ENCODE assay signal across 2 cellular contexts in the genomic region with DNA sequence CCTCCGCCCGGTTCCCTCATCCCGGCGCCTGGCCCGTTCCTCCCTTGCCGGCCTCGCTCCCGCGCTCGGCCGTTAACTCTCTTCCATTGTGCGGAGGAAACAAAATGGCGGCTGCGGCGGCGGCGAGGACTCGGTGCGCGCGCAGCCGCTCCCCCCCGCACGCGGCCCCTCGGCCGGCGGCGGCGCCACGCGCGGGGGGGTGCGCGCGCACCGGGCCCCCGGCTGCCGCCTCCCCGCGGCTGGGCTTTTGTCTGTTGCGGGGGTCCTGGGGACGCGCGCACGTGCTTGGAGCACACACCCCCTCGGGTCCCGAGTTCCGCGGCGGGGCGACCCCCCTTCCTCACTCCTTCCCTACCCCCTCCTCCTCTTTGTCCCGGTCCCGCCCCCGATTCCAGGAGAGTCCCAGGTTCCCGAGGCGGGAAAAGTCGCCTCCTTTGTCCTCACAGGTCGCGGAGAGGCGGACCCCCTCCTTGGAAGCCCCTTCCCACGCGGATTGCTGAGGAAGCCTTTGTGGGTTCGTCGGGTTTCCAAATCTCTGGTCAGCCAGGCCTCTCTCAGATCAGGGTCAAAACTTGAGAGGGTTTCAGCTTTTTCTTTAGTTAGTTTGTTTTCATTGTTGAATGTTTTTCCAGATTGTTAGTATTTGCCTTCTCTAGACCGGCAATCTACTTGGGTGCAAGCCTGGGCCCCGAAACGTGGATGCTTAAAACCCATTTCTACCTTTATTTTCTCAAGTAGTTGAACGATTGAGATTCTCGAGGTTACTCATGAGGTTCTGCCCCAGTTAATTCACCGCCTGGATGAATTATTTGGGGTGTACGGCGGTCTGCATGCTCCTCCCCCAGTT.
TF ChIP-seq lines count a peak whose summit lies in the region.

No MANE protein-coding gene starts in this region.

TF ChIP-seq in GM23338, 12 proteins besides CTCF, POLR2A, EP300 and RAD21:
- peak; percentile 49; the same call in 1 of the 2 replicates for TF ChIP-seq POLR2AphosphoS5 (IDR thresholded peaks at IDR 0.05; ENCODE audit: low read depth)
- TF ChIP-seq EZH2 (IDR thresholded peaks at IDR 0.05; ENCODE audit: low read depth, unreplicated experiment) = no peak

TF ChIP-seq in HepG2, 621 proteins besides CTCF, POLR2A, EP300 and RAD21 (continues in another document):
- TF ChIP-seq, protein P1, sequence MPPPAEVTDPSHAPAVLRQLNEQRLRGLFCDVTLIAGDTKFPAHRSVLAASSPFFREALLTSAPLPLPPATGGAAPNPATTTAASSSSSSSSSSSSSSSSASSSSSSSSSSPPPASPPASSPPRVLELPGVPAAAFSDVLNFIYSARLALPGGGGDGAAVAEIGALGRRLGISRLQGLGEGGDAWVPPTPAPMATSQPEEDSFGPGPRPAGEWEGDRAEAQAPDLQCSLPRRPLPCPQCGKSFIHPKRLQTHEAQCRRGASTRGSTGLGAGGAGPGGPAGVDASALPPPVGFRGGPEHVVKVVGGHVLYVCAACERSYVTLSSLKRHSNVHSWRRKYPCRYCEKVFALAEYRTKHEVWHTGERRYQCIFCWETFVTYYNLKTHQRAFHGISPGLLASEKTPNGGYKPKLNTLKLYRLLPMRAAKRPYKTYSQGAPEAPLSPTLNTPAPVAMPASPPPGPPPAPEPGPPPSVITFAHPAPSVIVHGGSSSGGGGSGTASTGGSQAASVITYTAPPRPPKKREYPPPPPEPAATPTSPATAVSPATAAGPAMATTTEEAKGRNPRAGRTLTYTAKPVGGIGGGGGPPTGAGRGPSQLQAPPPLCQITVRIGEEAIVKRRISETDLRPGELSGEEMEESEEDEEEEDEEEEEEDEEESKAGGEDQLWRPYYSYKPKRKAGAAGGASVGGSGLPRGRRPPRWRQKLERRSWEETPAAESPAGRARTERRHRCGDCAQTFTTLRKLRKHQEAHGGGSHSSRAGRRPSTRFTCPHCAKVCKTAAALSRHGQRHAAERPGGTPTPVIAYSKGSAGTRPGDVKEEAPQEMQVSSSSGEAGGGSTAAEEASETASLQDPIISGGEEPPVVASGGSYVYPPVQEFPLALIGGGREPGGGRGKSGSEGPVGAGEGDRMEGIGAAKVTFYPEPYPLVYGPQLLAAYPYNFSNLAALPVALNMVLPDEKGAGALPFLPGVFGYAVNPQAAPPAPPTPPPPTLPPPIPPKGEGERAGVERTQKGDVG (CRISPR knock-in tag; IDR thresholded peaks at IDR 0.05; ENCODE audit: borderline replicate concordance) = no peak
- TF ChIP-seq, protein P2, sequence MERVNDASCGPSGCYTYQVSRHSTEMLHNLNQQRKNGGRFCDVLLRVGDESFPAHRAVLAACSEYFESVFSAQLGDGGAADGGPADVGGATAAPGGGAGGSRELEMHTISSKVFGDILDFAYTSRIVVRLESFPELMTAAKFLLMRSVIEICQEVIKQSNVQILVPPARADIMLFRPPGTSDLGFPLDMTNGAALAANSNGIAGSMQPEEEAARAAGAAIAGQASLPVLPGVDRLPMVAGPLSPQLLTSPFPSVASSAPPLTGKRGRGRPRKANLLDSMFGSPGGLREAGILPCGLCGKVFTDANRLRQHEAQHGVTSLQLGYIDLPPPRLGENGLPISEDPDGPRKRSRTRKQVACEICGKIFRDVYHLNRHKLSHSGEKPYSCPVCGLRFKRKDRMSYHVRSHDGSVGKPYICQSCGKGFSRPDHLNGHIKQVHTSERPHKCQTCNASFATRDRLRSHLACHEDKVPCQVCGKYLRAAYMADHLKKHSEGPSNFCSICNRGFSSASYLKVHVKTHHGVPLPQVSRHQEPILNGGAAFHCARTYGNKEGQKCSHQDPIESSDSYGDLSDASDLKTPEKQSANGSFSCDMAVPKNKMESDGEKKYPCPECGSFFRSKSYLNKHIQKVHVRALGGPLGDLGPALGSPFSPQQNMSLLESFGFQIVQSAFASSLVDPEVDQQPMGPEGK (CRISPR knock-in tag; IDR thresholded peaks at IDR 0.05) = peak; percentile 77
- TF ChIP-seq KMT2A (CRISPR knock-in tag; IDR thresholded peaks at IDR 0.05) (no peak), ZNF558 (CRISPR knock-in tag; IDR thresholded peaks at IDR 0.05; ENCODE audit: borderline replicate concordance) (no peak), ZNF7 (CRISPR knock-in tag; IDR thresholded peaks at IDR 0.05) (no peak), HIVEP1 (CRISPR knock-in tag; IDR thresholded peaks at IDR 0.05) (no peak), ZNF30 (CRISPR knock-in tag; IDR thresholded peaks at IDR 0.05) (no peak), HNRNPL (IDR thresholded peaks at IDR 0.05; ENCODE audit: low read depth, low read length) (no peak), YEATS4 (CRISPR knock-in tag; IDR thresholded peaks at IDR 0.05; ENCODE audit: borderline replicate concordance) (peak; percentile 57; the same call in 1 of the 2 replicates), PAWR (CRISPR knock-in tag; IDR thresholded peaks at IDR 0.05; ENCODE audit: borderline replicate concordance) (no peak), YY1 (IDR thresholded peaks at IDR 0.05; ENCODE audit: insufficient read depth, insufficient replicate concordance, low read depth, low read length) (peak; percentile 93), ZNF891 (CRISPR knock-in tag; IDR thresholded peaks at IDR 0.05) (no peak), KDM5A (IDR thresholded peaks at IDR 0.05; ENCODE audit: borderline replicate concordance, low read length) (peak; percentile 23; the same call in 1 of the 2 replicates), HES4 (CRISPR knock-in tag; IDR thresholded peaks at IDR 0.05; ENCODE audit: borderline replicate concordance) (no peak), ZNF564 (CRISPR knock-in tag; IDR thresholded peaks at IDR 0.05) (no peak), ZNF607 (CRISPR knock-in tag; IDR thresholded peaks at IDR 0.05; ENCODE audit: borderline replicate concordance) (no peak), CBX5 (CRISPR knock-in tag; IDR thresholded peaks at IDR 0.05; ENCODE audit: borderline replicate concordance) (no peak), JUNB (CRISPR knock-in tag; IDR thresholded peaks at IDR 0.05; ENCODE audit: borderline replicate concordance) (peak; percentile 37; the same call in 1 of the 2 replicates), ZFP36L1 (CRISPR knock-in tag; IDR thresholded peaks at IDR 0.05) (no peak), MAZ (IDR thresholded peaks at IDR 0.05; ENCODE audit: borderline replicate concordance, low read depth, low read length) (peak; percentile 43; the same call in 1 of the 2 replicates), MAZ (CRISPR knock-in tag; IDR thresholded peaks at IDR 0.05; ENCODE audit: low read depth) (no peak), NCOR1 (IDR thresholded peaks at IDR 0.05; ENCODE audit: borderline replicate concordance, low read length) (no peak), MTF1 (CRISPR knock-in tag; IDR thresholded peaks at IDR 0.05) (no peak), HOXA9 (CRISPR knock-in tag; IDR thresholded peaks at IDR 0.05; ENCODE audit: borderline replicate concordance) (no peak), FOXK2 (IDR thresholded peaks at IDR 0.05) (no peak), ZNF616 (CRISPR knock-in tag; IDR thresholded peaks at IDR 0.05; ENCODE audit: low read depth) (no peak), ZFX (CRISPR knock-in tag; IDR thresholded peaks at IDR 0.05; ENCODE audit: low read depth) (peak; percentile 19; the same call in 1 of the 2 replicates)
- TF ChIP-seq, protein P3, sequence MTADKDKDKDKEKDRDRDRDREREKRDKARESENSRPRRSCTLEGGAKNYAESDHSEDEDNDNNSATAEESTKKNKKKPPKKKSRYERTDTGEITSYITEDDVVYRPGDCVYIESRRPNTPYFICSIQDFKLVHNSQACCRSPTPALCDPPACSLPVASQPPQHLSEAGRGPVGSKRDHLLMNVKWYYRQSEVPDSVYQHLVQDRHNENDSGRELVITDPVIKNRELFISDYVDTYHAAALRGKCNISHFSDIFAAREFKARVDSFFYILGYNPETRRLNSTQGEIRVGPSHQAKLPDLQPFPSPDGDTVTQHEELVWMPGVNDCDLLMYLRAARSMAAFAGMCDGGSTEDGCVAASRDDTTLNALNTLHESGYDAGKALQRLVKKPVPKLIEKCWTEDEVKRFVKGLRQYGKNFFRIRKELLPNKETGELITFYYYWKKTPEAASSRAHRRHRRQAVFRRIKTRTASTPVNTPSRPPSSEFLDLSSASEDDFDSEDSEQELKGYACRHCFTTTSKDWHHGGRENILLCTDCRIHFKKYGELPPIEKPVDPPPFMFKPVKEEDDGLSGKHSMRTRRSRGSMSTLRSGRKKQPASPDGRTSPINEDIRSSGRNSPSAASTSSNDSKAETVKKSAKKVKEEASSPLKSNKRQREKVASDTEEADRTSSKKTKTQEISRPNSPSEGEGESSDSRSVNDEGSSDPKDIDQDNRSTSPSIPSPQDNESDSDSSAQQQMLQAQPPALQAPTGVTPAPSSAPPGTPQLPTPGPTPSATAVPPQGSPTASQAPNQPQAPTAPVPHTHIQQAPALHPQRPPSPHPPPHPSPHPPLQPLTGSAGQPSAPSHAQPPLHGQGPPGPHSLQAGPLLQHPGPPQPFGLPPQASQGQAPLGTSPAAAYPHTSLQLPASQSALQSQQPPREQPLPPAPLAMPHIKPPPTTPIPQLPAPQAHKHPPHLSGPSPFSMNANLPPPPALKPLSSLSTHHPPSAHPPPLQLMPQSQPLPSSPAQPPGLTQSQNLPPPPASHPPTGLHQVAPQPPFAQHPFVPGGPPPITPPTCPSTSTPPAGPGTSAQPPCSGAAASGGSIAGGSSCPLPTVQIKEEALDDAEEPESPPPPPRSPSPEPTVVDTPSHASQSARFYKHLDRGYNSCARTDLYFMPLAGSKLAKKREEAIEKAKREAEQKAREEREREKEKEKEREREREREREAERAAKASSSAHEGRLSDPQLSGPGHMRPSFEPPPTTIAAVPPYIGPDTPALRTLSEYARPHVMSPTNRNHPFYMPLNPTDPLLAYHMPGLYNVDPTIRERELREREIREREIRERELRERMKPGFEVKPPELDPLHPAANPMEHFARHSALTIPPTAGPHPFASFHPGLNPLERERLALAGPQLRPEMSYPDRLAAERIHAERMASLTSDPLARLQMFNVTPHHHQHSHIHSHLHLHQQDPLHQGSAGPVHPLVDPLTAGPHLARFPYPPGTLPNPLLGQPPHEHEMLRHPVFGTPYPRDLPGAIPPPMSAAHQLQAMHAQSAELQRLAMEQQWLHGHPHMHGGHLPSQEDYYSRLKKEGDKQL (CRISPR knock-in tag; IDR thresholded peaks at IDR 0.05; ENCODE audit: low read depth) = no peak
- TF ChIP-seq, protein P4, sequence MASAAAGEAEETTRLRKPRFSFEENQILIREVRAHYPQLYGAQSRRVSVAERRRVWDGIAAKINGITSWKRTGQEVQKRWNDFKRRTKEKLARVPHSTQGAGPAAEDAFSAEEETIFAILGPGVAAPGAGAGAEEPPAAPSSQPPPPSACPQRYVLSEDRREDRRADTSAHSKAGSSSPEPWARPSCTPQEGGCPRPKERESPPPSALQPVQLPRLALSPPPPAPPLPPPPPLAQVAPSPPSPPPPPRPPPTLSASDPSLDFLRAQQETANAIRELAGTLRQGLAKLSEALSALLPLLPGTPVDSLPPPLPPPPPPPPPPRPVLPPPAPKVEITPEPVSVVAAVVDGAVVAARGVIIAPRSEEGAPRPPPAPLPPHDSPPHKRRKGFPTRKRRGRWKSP (CRISPR knock-in tag; IDR thresholded peaks at IDR 0.05) = no peak
- TF ChIP-seq, protein P5, sequence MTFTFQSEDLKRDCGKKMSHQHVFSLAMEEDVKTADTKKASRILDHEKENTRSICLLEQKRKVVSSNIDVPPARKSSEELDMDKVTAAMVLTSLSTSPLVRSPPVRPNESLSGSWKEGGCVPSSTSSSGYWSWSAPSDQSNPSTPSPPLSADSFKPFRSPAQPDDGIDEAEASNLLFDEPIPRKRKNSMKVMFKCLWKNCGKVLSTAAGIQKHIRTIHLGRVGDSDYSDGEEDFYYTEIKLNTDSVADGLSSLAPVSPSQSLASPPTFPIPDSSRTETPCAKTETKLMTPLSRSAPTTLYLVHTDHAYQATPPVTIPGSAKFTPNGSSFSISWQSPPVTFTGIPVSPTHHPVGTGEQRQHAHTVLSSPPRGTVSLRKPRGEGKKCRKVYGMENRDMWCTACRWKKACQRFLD (CRISPR knock-in tag; IDR thresholded peaks at IDR 0.05; ENCODE audit: borderline replicate concordance) = peak; percentile 6; the same call in 1 of the 2 replicates
- TF ChIP-seq, protein P6, sequence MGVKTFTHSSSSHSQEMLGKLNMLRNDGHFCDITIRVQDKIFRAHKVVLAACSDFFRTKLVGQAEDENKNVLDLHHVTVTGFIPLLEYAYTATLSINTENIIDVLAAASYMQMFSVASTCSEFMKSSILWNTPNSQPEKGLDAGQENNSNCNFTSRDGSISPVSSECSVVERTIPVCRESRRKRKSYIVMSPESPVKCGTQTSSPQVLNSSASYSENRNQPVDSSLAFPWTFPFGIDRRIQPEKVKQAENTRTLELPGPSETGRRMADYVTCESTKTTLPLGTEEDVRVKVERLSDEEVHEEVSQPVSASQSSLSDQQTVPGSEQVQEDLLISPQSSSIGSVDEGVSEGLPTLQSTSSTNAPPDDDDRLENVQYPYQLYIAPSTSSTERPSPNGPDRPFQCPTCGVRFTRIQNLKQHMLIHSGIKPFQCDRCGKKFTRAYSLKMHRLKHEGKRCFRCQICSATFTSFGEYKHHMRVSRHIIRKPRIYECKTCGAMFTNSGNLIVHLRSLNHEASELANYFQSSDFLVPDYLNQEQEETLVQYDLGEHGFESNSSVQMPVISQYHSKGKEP (CRISPR knock-in tag; IDR thresholded peaks at IDR 0.05) = no peak
- TF ChIP-seq, protein P7, sequence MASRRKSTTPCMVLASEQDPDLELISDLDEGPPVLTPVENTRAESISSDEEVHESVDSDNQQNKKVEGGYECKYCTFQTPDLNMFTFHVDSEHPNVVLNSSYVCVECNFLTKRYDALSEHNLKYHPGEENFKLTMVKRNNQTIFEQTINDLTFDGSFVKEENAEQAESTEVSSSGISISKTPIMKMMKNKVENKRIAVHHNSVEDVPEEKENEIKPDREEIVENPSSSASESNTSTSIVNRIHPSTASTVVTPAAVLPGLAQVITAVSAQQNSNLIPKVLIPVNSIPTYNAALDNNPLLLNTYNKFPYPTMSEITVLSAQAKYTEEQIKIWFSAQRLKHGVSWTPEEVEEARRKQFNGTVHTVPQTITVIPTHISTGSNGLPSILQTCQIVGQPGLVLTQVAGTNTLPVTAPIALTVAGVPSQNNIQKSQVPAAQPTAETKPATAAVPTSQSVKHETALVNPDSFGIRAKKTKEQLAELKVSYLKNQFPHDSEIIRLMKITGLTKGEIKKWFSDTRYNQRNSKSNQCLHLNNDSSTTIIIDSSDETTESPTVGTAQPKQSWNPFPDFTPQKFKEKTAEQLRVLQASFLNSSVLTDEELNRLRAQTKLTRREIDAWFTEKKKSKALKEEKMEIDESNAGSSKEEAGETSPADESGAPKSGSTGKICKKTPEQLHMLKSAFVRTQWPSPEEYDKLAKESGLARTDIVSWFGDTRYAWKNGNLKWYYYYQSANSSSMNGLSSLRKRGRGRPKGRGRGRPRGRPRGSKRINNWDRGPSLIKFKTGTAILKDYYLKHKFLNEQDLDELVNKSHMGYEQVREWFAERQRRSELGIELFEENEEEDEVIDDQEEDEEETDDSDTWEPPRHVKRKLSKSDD (CRISPR knock-in tag; IDR thresholded peaks at IDR 0.05; ENCODE audit: low read depth) = peak; percentile 26; the same call in 1 of the 2 replicates
- TF ChIP-seq, protein P8, sequence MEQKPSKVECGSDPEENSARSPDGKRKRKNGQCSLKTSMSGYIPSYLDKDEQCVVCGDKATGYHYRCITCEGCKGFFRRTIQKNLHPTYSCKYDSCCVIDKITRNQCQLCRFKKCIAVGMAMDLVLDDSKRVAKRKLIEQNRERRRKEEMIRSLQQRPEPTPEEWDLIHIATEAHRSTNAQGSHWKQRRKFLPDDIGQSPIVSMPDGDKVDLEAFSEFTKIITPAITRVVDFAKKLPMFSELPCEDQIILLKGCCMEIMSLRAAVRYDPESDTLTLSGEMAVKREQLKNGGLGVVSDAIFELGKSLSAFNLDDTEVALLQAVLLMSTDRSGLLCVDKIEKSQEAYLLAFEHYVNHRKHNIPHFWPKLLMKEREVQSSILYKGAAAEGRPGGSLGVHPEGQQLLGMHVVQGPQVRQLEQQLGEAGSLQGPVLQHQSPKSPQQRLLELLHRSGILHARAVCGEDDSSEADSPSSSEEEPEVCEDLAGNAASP (CRISPR knock-in tag; IDR thresholded peaks at IDR 0.05; ENCODE audit: borderline replicate concordance) = no peak
